In genomic region chr2:79860233-79861058, GRCh38 we compare ENCODE assay signal across 9 cellular contexts.
DNase-seq lines count a peak whose midpoint lies in the region; ATAC-seq, FAIRE-seq and TF ChIP-seq lines count a peak whose summit lies in the region.
"Had no signal": no experiment of that assay in that cellular context is flagged by ENCODE, and none has a peak within 500 bp of the region (broad histone marks: within the 10 kb centered on the region; RNA-seq: fewer than 3 reads in every experiment).

No MANE protein-coding gene starts in this region.

- no peak overlapping the region for H4K91ac ChIP-seq in IMR-90 (ENCODE audit: insufficient read depth, low read depth, low read length)

- H2AFZ ChIP-seq in IMR-90 (replicated peaks; ENCODE audit: low read length, poor library complexity) = no peak overlapping the region
- no peak overlapping the region for H2AFZ ChIP-seq in HepG2 (ENCODE audit: low read length)

- no peak overlapping the region for H4K8ac ChIP-seq in IMR-90 (ENCODE audit: low read depth in 2 of 2, low read length in 2 of 2)

- H3K4me2 ChIP-seq in IMR-90 (ENCODE audit: low read depth, low read length) (no peak overlapping the region), HepG2 (ENCODE audit: low read depth, low read length) (no peak overlapping the region)

- FAIRE-seq in HepG2 (lab: Jason Lieb, UNC) = peak; percentile 83

- in situ Hi-C loops in IMR-90 (cut with MboI; ENCODE audit: low sequenced_read_pairs) = no loop called here
- in situ Hi-C loops in HepG2 (cut with HindIII; ENCODE audit: extremely low pct_ligation_motif_present, low pct_unique_long_range_greater_than_20kb) = loop anchor here (5.0 to 10.0 kb wide), 2 partner anchors 638 to 826 kb away; no protein-coding TSS in a partner anchor

- no peaks in the 10 kb centered on the region for H3K79me1 ChIP-seq in IMR-90 (ENCODE audit: low read depth in 1 of 2, low read length in 2 of 2)

- DNase-seq in IMR-90 = peak; percentile 21
- DNase-seq in SW480 (ENCODE audit: low spot score) = peak; percentile 45
- DNase-seq in HepG2 (ENCODE audit: low spot score) = peak; percentile 53
- DNase-seq in HCEC 1CT = no peak
- DNase-seq in NCI-H524 treated with DMSO at 0.1 percent for 48 hours (lab: John Stamatoyannopoulos, UW) = no peak
- no peak for DNase-seq in activated T-cell treated with anti-CD3 and anti-CD28 coated beads for 4 hours
- DNase-seq: activated naive CD4-positive, alpha-beta T cell treated with Interleukin-2 at 50 U/mL for 16 hours had no signal

- H3K4ac ChIP-seq in IMR-90 (ENCODE audit: low read depth, low read length) = no peak overlapping the region

- dilution Hi-C loops in IMR-90 (cut with HindIII; ENCODE audit: low sequenced_read_pairs, unreplicated experiment) = no loop called here

- no peak overlapping the region for H2AK5ac ChIP-seq in IMR-90 (ENCODE audit: low read depth, low read length)

- H3K9me3 ChIP-seq in IMR-90 (ENCODE audit: control insufficient read depth, insufficient read depth, low read length) (no peaks in the 10 kb centered on the region), HepG2 (ENCODE audit: low read length) (no peaks in the 10 kb centered on the region)

- H3K79me2 ChIP-seq in HepG2 (ENCODE audit: insufficient read depth, low read length) = no peaks in the 10 kb centered on the region

- H4K5ac ChIP-seq in IMR-90 (ENCODE audit: low read depth, low read length) = no peak overlapping the region

- H3K14ac ChIP-seq in IMR-90 (replicated peaks; ENCODE audit: low read depth, low read length) = no peak overlapping the region

- no peak overlapping the region for H3K27ac ChIP-seq in C4-2B
- no peak overlapping the region for H3K27ac ChIP-seq in IMR-90 (ENCODE audit: insufficient read depth, low read length)
- no peak overlapping the region for H3K27ac ChIP-seq in HepG2 (ENCODE audit: extremely low read length, insufficient read depth, low read length)

- TF ChIP-seq POLR2A in IMR-90 (IDR thresholded peaks at IDR 0.05; ENCODE audit: low read depth, low read length) = no peak
- TF ChIP-seq POLR2A in HepG2 (IDR thresholded peaks at IDR 0.05; ENCODE audit: insufficient read depth in 1 of 2, low read depth in 2 of 2, low read length in 2 of 2) = no peak

- H3K4me3 ChIP-seq in IMR-90 (ENCODE audit: insufficient read depth, low read depth, low read length) (no peak overlapping the region), HepG2 (replicated peaks in 1 of 3; ENCODE audit: insufficient read depth in 1 of 3, low read depth in 2 of 3, low read length in 3 of 3) (no peak overlapping the region)

- POLR2A ChIA-PET in IMR-90 (lab: Charles Lee; ENCODE audit: unreplicated experiment) = no interaction called here
- POLR2A ChIA-PET in HepG2 (lab: Yijun Ruan, JAX) = no interaction called here

- TF ChIP-seq RAD21 in IMR-90 (IDR thresholded peaks at IDR 0.05; ENCODE audit: low read length) (peak; percentile 79), HepG2 (CRISPR knock-in tag; IDR thresholded peaks at IDR 0.05) (peak; percentile 73)

- H3K56ac ChIP-seq in IMR-90 (ENCODE audit: extremely low read depth, insufficient read depth, low read length) = no peak overlapping the region

- ATAC-seq in IMR-90 (ENCODE audit: low read depth) (peak; percentile 51; the same call in 1 of the 2 replicates), HepG2 (peak; percentile 98), HG03095 (IDR thresholded peaks at IDR 0.05; ENCODE audit: unreplicated experiment) (no peak)

- no peak overlapping the region for H3K18ac ChIP-seq in IMR-90 (ENCODE audit: low read depth, low read length)

- no peak for TF ChIP-seq EP300 in HepG2 (IDR thresholded peaks at IDR 0.05; ENCODE audit: low read depth in 2 of 2, low read length in 2 of 2)
- TF ChIP-seq EP300 in HepG2 (CRISPR knock-in tag; IDR thresholded peaks at IDR 0.05; ENCODE audit: borderline replicate concordance) = no peak

- no peak overlapping the region for H3K23ac ChIP-seq in IMR-90 (ENCODE audit: low read depth, low read length)

- H2BK15ac ChIP-seq in IMR-90 (ENCODE audit: low read depth, low read length) = no peak overlapping the region

- H2BK5ac ChIP-seq in IMR-90 (ENCODE audit: low read depth, low read length, poor library complexity, severe bottlenecking) = no peak overlapping the region

- H2AK9ac ChIP-seq in IMR-90 (replicated peaks; ENCODE audit: low read depth, low read length, poor library complexity) = no peak overlapping the region

- no peak overlapping the region for H2BK120ac ChIP-seq in IMR-90 (ENCODE audit: low read depth, low read length)

- no peak overlapping the region for H2BK20ac ChIP-seq in IMR-90 (ENCODE audit: low read depth, low read length)

- TF ChIP-seq CTCF in C4-2B (conservative IDR thresholded peaks at IDR 0.05) = peak; percentile 83
- peak; percentile 78 for TF ChIP-seq CTCF in IMR-90 (conservative IDR thresholded peaks at IDR 0.05; ENCODE audit: low read depth, low read length)
- peak; percentile 72 for TF ChIP-seq CTCF in HepG2 (CRISPR knock-in tag; IDR thresholded peaks at IDR 0.05)

- H3K9ac ChIP-seq in IMR-90 (ENCODE audit: low read depth, low read length) (no peak overlapping the region), HepG2 (ENCODE audit: insufficient read depth, low read depth, low read length) (no peak overlapping the region)

- H4K20me1 ChIP-seq in IMR-90 (ENCODE audit: insufficient read depth, low read length) (no peaks in the 10 kb centered on the region), HepG2 (ENCODE audit: insufficient read depth, low read length) (no peaks in the 10 kb centered on the region)

- WGBS in IMR-90 (ENCODE audit: extremely low coverage in 2 of 2, insufficient read length in 1 of 2), 2 experiments = no CpG with 5 or more reads among the region's 10 CpGs
- 10% methylated on average over 10 of the region's 10 CpGs for WGBS in HepG2 (ENCODE audit: low lambda C conversion rate)

- CTCF ChIA-PET in IMR-90 (lab: Yijun Ruan, JAX) (interaction anchor here (0.5 to 1.0 kb wide), 3 partner anchors 14 to 601 kb away, joined by 3 to 4 read pairs (median 3); no protein-coding TSS in a partner anchor), HepG2 (lab: Yijun Ruan, JAX; ENCODE audit: low intra/inter-chr PET ratio, low total read pairs) (no interaction called here)

- no TSS peak for BruUV-seq in IMR-90 (replicated peaks; lab: Mats Ljungman, UMichigan)
- no TSS peak for BruUV-seq in HepG2 (replicated peaks; lab: Mats Ljungman, UMichigan)

- no peaks in the 10 kb centered on the region for H3K9me1 ChIP-seq in IMR-90 (ENCODE audit: insufficient read depth, low read length)

- H3K4me1 ChIP-seq in IMR-90 (ENCODE audit: control insufficient read depth, insufficient read depth, low read length) = no peaks in the 10 kb centered on the region
- H3K4me1 ChIP-seq in HepG2 (ENCODE audit: insufficient read depth, low read length) = no peaks in the 10 kb centered on the region

- H3K27me3 ChIP-seq in IMR-90 (ENCODE audit: control insufficient read depth, insufficient read depth, low read length) (no peaks in the 10 kb centered on the region), HepG2 (ENCODE audit: control insufficient read depth in 1 of 2, insufficient read depth in 2 of 2, low read length in 2 of 2) (no peaks in the 10 kb centered on the region)

- no peaks in the 10 kb centered on the region for H3K36me3 ChIP-seq in IMR-90 (ENCODE audit: control insufficient read depth, insufficient read depth, low read length)
- H3K36me3 ChIP-seq in HepG2 (replicated peaks in 1 of 2; ENCODE audit: control insufficient read depth in 1 of 2, insufficient read depth in 2 of 2, low read length in 2 of 2) = no peaks in the 10 kb centered on the region

- intact Hi-C loops in IMR-90 (cut with micrococcal nuclease) = loop anchor here (1.0 kb wide), 1 partner anchor 200 kb away; no protein-coding TSS in a partner anchor
- intact Hi-C loops in HepG2 (cut with micrococcal nuclease; ENCODE audit: unreplicated experiment) = loop anchor here (1.0 to 2.0 kb wide), 3 partner anchors 40 to 819 kb away; no protein-coding TSS in a partner anchor

TF ChIP-seq in IMR-90, 13 proteins besides CTCF, POLR2A, EP300 and RAD21:
- TF ChIP-seq RCOR1 (IDR thresholded peaks at IDR 0.05; ENCODE audit: insufficient replicate concordance, low read length) (no peak), MAFK (IDR thresholded peaks at IDR 0.05; ENCODE audit: low read depth, low read length) (no peak), SMC3 (IDR thresholded peaks at IDR 0.05; ENCODE audit: low read depth, low read length) (peak; percentile 76)

TF ChIP-seq in HepG2, 621 proteins besides CTCF, POLR2A, EP300 and RAD21:
- TF ChIP-seq IRF2 (CRISPR knock-in tag; IDR thresholded peaks at IDR 0.05) = 0 out of 2 replicates have a peak, but pooled peaks have one; percentile 20
- TF ChIP-seq, protein P1, sequence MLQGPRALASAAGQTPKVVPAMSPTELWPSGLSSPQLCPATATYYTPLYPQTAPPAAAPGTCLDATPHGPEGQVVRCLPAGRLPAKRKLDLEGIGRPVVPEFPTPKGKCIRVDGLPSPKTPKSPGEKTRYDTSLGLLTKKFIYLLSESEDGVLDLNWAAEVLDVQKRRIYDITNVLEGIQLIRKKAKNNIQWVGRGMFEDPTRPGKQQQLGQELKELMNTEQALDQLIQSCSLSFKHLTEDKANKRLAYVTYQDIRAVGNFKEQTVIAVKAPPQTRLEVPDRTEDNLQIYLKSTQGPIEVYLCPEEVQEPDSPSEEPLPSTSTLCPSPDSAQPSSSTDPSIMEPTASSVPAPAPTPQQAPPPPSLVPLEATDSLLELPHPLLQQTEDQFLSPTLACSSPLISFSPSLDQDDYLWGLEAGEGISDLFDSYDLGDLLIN (CRISPR knock-in tag; IDR thresholded peaks at IDR 0.05; ENCODE audit: borderline replicate concordance) = no peak
- TF ChIP-seq TEAD3 (CRISPR knock-in tag; optimal IDR thresholded peaks at IDR 0.05; ENCODE audit: borderline replicate concordance) = peak; percentile 41
- TF ChIP-seq RAD51 (IDR thresholded peaks at IDR 0.05; ENCODE audit: borderline replicate concordance) = no peak
- peak; percentile 39; the same call in 1 of the 2 replicates for TF ChIP-seq TFAP4 (IDR thresholded peaks at IDR 0.05; ENCODE audit: borderline replicate concordance, low read depth)
- TF ChIP-seq SMC3 (IDR thresholded peaks at IDR 0.05; ENCODE audit: low read length) = peak; percentile 62
- TF ChIP-seq STAG1 (CRISPR knock-in tag; IDR thresholded peaks at IDR 0.05) = peak; percentile 84

Comparison
In these comparisons a context has a peak if more than half of its experiments do, and no peak if none do; other contexts are left out.
1. DNase-seq: peak in IMR-90 (single experiment), SW480 (single experiment) and HepG2 (single experiment); none in HCEC 1CT (single experiment), NCI-H524 treated with DMSO at 0.1 percent for 48 hours (single experiment) and activated T-cell treated with anti-CD3 and anti-CD28 coated beads for 4 hours (single experiment).
2. Peak in every context shown above with its lines, with median percentiles within 50 percentile points of each other: CTCF ChIP-seq.